ENCODE assay signal across 2 cellular contexts in the genomic region with DNA sequence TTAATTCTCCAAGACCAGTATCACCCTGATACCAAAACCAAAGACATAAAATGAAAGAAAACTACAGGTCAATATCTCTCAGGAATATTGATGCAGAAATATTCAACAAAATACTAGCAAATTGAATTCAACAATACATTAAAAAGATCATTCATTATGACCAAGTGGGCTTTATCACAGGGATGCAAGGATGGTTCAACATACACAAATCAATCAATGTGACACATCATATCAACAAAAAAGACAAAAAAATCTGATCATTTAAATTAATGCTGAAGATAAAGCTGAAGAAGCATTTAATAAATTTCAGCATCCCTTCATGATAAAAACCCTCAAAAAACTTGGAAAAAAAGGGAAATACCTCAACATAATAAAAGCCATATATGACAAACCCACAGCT.
TF ChIP-seq lines count a peak whose summit lies in the region.

No MANE protein-coding gene starts in this region.

TF ChIP-seq in A549, 52 proteins besides CTCF, POLR2A, EP300 and RAD21 (continued from another document):
- TF ChIP-seq, protein P1, sequence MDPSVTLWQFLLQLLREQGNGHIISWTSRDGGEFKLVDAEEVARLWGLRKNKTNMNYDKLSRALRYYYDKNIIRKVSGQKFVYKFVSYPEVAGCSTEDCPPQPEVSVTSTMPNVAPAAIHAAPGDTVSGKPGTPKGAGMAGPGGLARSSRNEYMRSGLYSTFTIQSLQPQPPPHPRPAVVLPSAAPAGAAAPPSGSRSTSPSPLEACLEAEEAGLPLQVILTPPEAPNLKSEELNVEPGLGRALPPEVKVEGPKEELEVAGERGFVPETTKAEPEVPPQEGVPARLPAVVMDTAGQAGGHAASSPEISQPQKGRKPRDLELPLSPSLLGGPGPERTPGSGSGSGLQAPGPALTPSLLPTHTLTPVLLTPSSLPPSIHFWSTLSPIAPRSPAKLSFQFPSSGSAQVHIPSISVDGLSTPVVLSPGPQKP (IDR thresholded peaks at IDR 0.05; ENCODE audit: low read depth, low read length) = no peak
- TF ChIP-seq NFE2L2 (conservative IDR thresholded peaks at IDR 0.05; ENCODE audit: low read length) (no peak), CBX2 (IDR thresholded peaks at IDR 0.05; ENCODE audit: borderline replicate concordance, low read depth) (no peak), ZFP36 (IDR thresholded peaks at IDR 0.05; ENCODE audit: borderline replicate concordance, partially characterized antibody) (no peak), HOXA7 (CRISPR knock-in tag; IDR thresholded peaks at IDR 0.05) (no peak)
- TF ChIP-seq, protein P2, sequence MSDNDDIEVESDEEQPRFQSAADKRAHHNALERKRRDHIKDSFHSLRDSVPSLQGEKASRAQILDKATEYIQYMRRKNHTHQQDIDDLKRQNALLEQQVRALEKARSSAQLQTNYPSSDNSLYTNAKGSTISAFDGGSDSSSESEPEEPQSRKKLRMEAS (IDR thresholded peaks at IDR 0.05) = no peak

TF ChIP-seq in K562, 482 proteins besides CTCF, POLR2A, EP300 and RAD21 (continued from another document):
- TF ChIP-seq, protein P3, sequence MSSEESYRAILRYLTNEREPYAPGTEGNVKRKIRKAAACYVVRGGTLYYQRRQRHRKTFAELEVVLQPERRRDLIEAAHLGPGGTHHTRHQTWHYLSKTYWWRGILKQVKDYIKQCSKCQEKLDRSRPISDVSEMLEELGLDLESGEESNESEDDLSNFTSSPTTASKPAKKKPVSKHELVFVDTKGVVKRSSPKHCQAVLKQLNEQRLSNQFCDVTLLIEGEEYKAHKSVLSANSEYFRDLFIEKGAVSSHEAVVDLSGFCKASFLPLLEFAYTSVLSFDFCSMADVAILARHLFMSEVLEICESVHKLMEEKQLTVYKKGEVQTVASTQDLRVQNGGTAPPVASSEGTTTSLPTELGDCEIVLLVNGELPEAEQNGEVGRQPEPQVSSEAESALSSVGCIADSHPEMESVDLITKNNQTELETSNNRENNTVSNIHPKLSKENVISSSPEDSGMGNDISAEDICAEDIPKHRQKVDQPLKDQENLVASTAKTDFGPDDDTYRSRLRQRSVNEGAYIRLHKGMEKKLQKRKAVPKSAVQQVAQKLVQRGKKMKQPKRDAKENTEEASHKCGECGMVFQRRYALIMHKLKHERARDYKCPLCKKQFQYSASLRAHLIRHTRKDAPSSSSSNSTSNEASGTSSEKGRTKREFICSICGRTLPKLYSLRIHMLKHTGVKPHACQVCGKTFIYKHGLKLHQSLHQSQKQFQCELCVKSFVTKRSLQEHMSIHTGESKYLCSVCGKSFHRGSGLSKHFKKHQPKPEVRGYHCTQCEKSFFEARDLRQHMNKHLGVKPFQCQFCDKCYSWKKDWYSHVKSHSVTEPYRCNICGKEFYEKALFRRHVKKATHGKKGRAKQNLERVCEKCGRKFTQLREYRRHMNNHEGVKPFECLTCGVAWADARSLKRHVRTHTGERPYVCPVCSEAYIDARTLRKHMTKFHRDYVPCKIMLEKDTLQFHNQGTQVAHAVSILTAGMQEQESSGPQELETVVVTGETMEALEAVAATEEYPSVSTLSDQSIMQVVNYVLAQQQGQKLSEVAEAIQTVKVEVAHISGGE (CRISPR knock-in tag; IDR thresholded peaks at IDR 0.05) = no peak
- TF ChIP-seq ZNF324 (CRISPR knock-in tag; IDR thresholded peaks at IDR 0.05) = peak; percentile 73; the same call in 1 of the 2 replicates
- TF ChIP-seq MEIS2 (IDR thresholded peaks at IDR 0.05; ENCODE audit: partially characterized antibody) = peak; percentile 17
- TF ChIP-seq NFIC (IDR thresholded peaks at IDR 0.05) = no peak
